In genomic region chr14:20440882-20441281, GRCh38 we compare ENCODE assay signal across 1 cellular context.
TF ChIP-seq lines count a peak whose summit lies in the region.

No MANE protein-coding gene starts in this region.

TF ChIP-seq in IMR-90, 13 proteins besides CTCF, POLR2A, EP300 and RAD21:
- no peak for TF ChIP-seq CHD1 (IDR thresholded peaks at IDR 0.05; ENCODE audit: low read depth, low read length)
- TF ChIP-seq ELK1 (IDR thresholded peaks at IDR 0.05; ENCODE audit: borderline replicate concordance, low read depth, low read length): no peak
- TF ChIP-seq FOS (IDR thresholded peaks at IDR 0.05; ENCODE audit: low read depth, low read length): no peak
- no peak for TF ChIP-seq CEBPB (IDR thresholded peaks at IDR 0.05; ENCODE audit: low read depth, low read length)
- no peak for TF ChIP-seq SMC3 (IDR thresholded peaks at IDR 0.05; ENCODE audit: low read depth, low read length)
- no peak for TF ChIP-seq MXI1 (IDR thresholded peaks at IDR 0.05; ENCODE audit: borderline replicate concordance, low read depth, low read length)
- TF ChIP-seq NFE2L2 (IDR thresholded peaks at IDR 0.05; ENCODE audit: low read depth, low read length): no peak
- no peak for TF ChIP-seq BHLHE40 (IDR thresholded peaks at IDR 0.05; ENCODE audit: low read depth, low read length)
- no peak for TF ChIP-seq RCOR1 (IDR thresholded peaks at IDR 0.05; ENCODE audit: insufficient replicate concordance, low read length)
- no peak for TF ChIP-seq RFX5 (IDR thresholded peaks at IDR 0.05; ENCODE audit: low read depth, low read length)
- TF ChIP-seq USF2 (IDR thresholded peaks at IDR 0.05; ENCODE audit: low read depth, low read length): no peak
TF ChIP-seq in IMR-90: peak in this region for 0.
